ENCODE assay signal across 8 cellular contexts in genomic region chr3:151085227-151085888, GRCh38. TPM values are rescaled to one million over a fixed set of nuclear protein-coding genes. Genes with fewer than 3 reads are reported as not detected.
DNase-seq lines count a peak whose midpoint lies in the region; ATAC-seq and TF ChIP-seq lines count a peak whose summit lies in the region.

MED12L (plus strand) TSS chr3:151085664; CDS start chr3:151086927, 1,263 bp downstream.

- intact Hi-C loops in activated CD4-positive, alpha-beta T cell treated with anti-CD3 and anti-CD28 coated beads, Interleukin-2, amount 10 ng/mL, durations not matched to agents 24 days and 14 days (cut with micrococcal nuclease) = loop anchor here (5.0 to 10.0 kb wide), 7 partner anchors 122 to 1273 kb away; partner anchors contain the start of genes ERICH6 and RNF13
- intact Hi-C loops in lower leg skin (cut with DNase I; ENCODE audit: low total_unique reads) = no loop called here

- TF ChIP-seq CTCF in lower leg skin (IDR thresholded peaks at IDR 0.05) = no peak

- TF ChIP-seq POLR2A in GM18505 (IDR thresholded peaks at IDR 0.05; ENCODE audit: borderline replicate concordance, extremely low read depth, insufficient read depth, insufficient read length) (no peak), lower leg skin (IDR thresholded peaks at IDR 0.05) (no peak)

- H3K9me3 Mint-ChIP-seq in activated CD4-positive, alpha-beta T cell treated with anti-CD3 and anti-CD28 coated beads, Interleukin-2, amount 10 ng/mL, durations not matched to agents 24 days and 14 days = no peaks in the 10 kb centered on the region

- H3K27me3 Mint-ChIP-seq in activated CD4-positive, alpha-beta T cell treated with anti-CD3 and anti-CD28 coated beads, Interleukin-2, amount 10 ng/mL, durations not matched to agents 24 days and 14 days = peaks cover 67% of the 10 kb centered on the region

- H3K4me1 Mint-ChIP-seq in activated CD4-positive, alpha-beta T cell treated with anti-CD3 and anti-CD28 coated beads, Interleukin-2, amount 10 ng/mL, durations not matched to agents 24 days and 14 days = peaks cover 8% of the 10 kb centered on the region

- DNase-seq in A172 (ENCODE audit: low spot score) (peak; percentile 30), NCI-H2107 (lab: John Stamatoyannopoulos, UW) (peak; percentile 66), ecto neural progenitor cell (ENCODE audit: low spot score) (peak; percentile 89), lower leg skin (ENCODE audit: low spot score in 2 of 2) (peak in 1 of 2 donors; percentile 87)
- peak; percentile 88 for DNase-seq in activated CD4-positive, alpha-beta T cell treated with anti-CD3 and anti-CD28 coated beads, Interleukin-2, amount 10 ng/mL, durations not matched to agents 24 days and 14 days
- DNase-seq in stimulated activated CD4-positive, alpha-beta T cell treated with anti-CD3 and anti-CD28 coated beads, Interleukin-4, amount 100 ng/mL, for 24 hours = peak; percentile 44

- peak within 1 kb of the TSS; percentile 26 for H3K4me3 ChIP-seq in lower leg skin (ENCODE audit: low read depth, poor library complexity, severe bottlenecking)

- no peak within 1 kb of the TSS for H3K27ac Mint-ChIP-seq in activated CD4-positive, alpha-beta T cell treated with anti-CD3 and anti-CD28 coated beads, Interleukin-2, amount 10 ng/mL, durations not matched to agents 24 days and 14 days

- H3K36me3 Mint-ChIP-seq in activated CD4-positive, alpha-beta T cell treated with anti-CD3 and anti-CD28 coated beads, Interleukin-2, amount 10 ng/mL, durations not matched to agents 24 days and 14 days (ENCODE audit: low read depth) = no peaks in the 10 kb centered on the region

- ATAC-seq in GM18505 (IDR thresholded peaks at IDR 0.05; ENCODE audit: unreplicated experiment) (peak; percentile 57), HG03025 (IDR thresholded peaks at IDR 0.05; ENCODE audit: low FRiP score, unreplicated experiment) (peak; percentile 62)

- WGBS in lower leg skin, 2 donors = 0 to 1% methylated on average over 20 to 54 of the region's 84 CpGs

- H3K4me3 Mint-ChIP-seq in activated CD4-positive, alpha-beta T cell treated with anti-CD3 and anti-CD28 coated beads, Interleukin-2, amount 10 ng/mL, durations not matched to agents 24 days and 14 days = peak within 1 kb of the TSS; percentile 88

RNA-seq across cellular contexts. Expression of gene MED12L, which starts in this region (rescaled TPM):
- total RNA-seq in A172 (2014; rRNA removed; shearing (Covaris generic)) = 0.12 TPM in 2 replicates
- 2.5 and 4.9 TPM in 2 replicates for total RNA-seq in activated CD4-positive, alpha-beta T cell treated with anti-CD3 and anti-CD28 coated beads, Interleukin-2, amount 10 ng/mL, durations not matched to agents 24 days and 14 days
- under 1 TPM; 0.15 to 0.37 (median 0.22) TPM for total RNA-seq in lower leg skin

Comparison
In these comparisons a context has a peak if more than half of its experiments do, and no peak if none do; other contexts are left out.
1. Peak in DNase-seq in A172; RNA of the gene not detected or under 1 TPM.